ENCODE assay signal across 7 cellular contexts in the genomic region with DNA sequence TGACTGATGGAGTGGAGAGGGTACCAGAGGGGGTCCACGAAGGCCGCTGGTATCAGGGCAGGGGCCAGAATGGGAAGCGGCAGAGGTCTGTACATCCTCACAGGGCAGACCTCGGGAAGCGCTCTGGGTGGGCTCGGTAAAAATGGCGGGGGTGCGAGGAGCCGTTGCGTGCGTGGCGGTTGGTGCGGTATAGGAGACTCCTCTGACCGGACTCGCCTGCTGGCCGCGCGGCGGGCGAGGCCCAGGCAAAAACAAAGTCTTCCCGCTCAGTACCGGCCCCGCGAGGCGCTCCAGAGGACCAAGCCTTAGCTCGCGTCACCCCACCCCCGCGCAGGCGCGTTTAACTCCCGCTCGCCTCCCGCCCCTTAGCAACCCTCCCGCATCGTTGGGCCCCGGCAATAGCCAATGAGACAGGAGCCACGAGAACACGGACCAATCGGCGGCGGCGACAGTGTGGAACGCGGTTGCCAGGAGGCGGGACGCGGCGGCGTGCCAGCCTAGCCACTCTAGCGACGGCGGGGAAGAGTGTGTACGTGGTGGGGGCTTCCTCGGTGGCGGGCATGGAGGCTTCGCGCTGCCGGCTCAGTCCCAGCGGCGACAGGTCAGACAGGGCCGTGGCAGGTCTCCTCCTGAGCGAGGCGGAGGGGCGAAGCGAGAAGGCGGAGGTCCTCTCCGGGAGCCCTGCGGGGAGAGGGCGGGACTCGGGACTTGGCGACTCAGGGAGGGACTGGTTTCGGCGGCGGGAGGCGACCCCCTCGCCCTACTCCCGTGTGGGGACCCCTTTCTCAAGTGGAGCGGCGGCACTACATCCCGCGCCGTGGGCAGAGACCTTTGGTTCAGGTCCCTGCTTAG.
DNase-seq lines count a peak whose midpoint lies in the region; ATAC-seq and TF ChIP-seq lines count a peak whose summit lies in the region.

A gene with protein sequence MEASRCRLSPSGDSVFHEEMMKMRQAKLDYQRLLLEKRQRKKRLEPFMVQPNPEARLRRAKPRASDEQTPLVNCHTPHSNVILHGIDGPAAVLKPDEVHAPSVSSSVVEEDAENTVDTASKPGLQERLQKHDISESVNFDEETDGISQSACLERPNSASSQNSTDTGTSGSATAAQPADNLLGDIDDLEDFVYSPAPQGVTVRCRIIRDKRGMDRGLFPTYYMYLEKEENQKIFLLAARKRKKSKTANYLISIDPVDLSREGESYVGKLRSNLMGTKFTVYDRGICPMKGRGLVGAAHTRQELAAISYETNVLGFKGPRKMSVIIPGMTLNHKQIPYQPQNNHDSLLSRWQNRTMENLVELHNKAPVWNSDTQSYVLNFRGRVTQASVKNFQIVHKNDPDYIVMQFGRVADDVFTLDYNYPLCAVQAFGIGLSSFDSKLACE (plus strand): TSS at position 504 of the 852 bp plus-strand sequence. CDS start 57 bp downstream, at position 561.

- peak; percentile 3 for TF ChIP-seq CTCF in astrocyte of the spinal cord (IDR thresholded peaks at IDR 0.05; ENCODE audit: low read depth, low read length)

- peak; percentile 98 to 99 for DNase-seq in NCI-H1930 (lab: John Stamatoyannopoulos, UW)
- peak; percentile 99 for DNase-seq in T1000 (lab: John Stamatoyannopoulos, UW)
- peak; percentile 98 for DNase-seq in astrocyte of the spinal cord (ENCODE audit: low read depth, low spot score)
- DNase-seq in hippocampal formation (lab: John Stamatoyannopoulos, UW) = peak; percentile 98 to 99
- DNase-seq in retina = peak; percentile 98

- in situ Hi-C loops in astrocyte of the spinal cord (cut with HindIII; ENCODE audit: low sequenced_read_pairs) = no loop called here

- peak; percentile 98 for ATAC-seq in GM18502 (IDR thresholded peaks at IDR 0.05; ENCODE audit: poor library complexity, unreplicated experiment)
- ATAC-seq in HG02970 (IDR thresholded peaks at IDR 0.05; ENCODE audit: low FRiP score, unreplicated experiment) = peak; percentile 94

- H3K4me3 ChIP-seq in astrocyte of the spinal cord (ENCODE audit: low read depth, low read length) = peak within 1 kb of the TSS; percentile 96

Comparison
In these comparisons a context has a peak if more than half of its experiments do, and no peak if none do; other contexts are left out.
1. Peak in every context shown above with its lines: DNase-seq, ATAC-seq and H3K4me3 ChIP-seq.